In the genomic region with DNA sequence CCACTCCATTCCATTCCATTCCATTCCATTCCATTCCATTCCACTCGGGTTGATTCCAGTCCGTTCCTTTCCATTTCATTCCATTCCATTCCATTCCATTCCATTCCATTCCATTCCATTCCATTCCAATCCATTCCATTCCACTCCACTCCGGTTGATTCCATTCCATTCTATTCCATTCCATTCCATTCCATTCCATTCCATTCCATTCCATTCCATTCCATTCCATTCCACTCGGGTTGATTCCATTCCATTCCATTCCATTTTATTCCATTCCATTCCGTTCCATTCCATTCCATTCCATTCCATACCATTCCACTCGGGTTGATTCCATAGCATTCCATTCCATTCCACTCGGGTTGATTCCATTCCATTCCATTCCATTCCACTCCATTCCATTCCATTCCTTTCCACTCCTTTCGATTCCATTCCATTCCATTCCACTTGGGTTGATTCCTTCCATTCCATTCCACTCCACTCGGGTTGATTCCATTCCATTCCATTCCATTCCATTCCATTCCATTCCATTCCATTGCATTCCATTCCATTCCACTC, we compare ENCODE assay signal across 7 cellular contexts.
DNase-seq lines count a peak whose midpoint lies in the region; ATAC-seq and TF ChIP-seq lines count a peak whose summit lies in the region.
"Not testable (repeated sequence)": the region's sequence is repeated elsewhere in the genome, so short reads cannot be mapped to it uniquely, and the experiment has no call there.

No MANE protein-coding gene starts in this region.

- not testable (repeated sequence) for H3K9ac ChIP-seq in mesendoderm (ENCODE audit: low read length)

- ATAC-seq in GM18907 (IDR thresholded peaks at IDR 0.05; ENCODE audit: unreplicated experiment) (peak; percentile 41), GM21619 (IDR thresholded peaks at IDR 0.05; ENCODE audit: unreplicated experiment) (peak; percentile 28), HG02970 (IDR thresholded peaks at IDR 0.05; ENCODE audit: low FRiP score, unreplicated experiment) (peak; percentile 33), HG03571 (IDR thresholded peaks at IDR 0.05; ENCODE audit: unreplicated experiment) (peak; percentile 30), gastroesophageal sphincter (peak; percentile 47)
- ATAC-seq in activated naive CD8-positive, alpha-beta T cell treated with anti-CD3 and anti-CD28 coated beads, Interleukin-2, amount 50 U/mL, for 24 hours, result peak; percentile 44

- H3K79me2 ChIP-seq in mesendoderm (ENCODE audit: control insufficient read depth, insufficient read depth, low read length), result not testable (repeated sequence)

- not testable (repeated sequence) for H4K8ac ChIP-seq in mesendoderm (ENCODE audit: low read depth, low read length)

- H3K27me3 ChIP-seq in gastroesophageal sphincter; mesendoderm (ENCODE audit: insufficient read depth, low read length, poor library complexity): not testable (repeated sequence)

- H3K56ac ChIP-seq in mesendoderm (ENCODE audit: low read length), result not testable (repeated sequence)

- not testable (repeated sequence) for H3K23ac ChIP-seq in mesendoderm (ENCODE audit: low read length)

- not testable (repeated sequence) for H3K27ac Mint-ChIP-seq in activated naive CD8-positive, alpha-beta T cell treated with anti-CD3 and anti-CD28 coated beads, Interleukin-2, amount 50 U/mL, for 24 hours

- not testable (repeated sequence) for H4K5ac ChIP-seq in mesendoderm (ENCODE audit: low read length)

- not testable (repeated sequence) for H2BK5ac ChIP-seq in mesendoderm (ENCODE audit: low read length)

- H3K18ac ChIP-seq in mesendoderm (ENCODE audit: low read length), result not testable (repeated sequence)

- H3K36me3 ChIP-seq in gastroesophageal sphincter; mesendoderm (ENCODE audit: control insufficient read depth, insufficient read depth, low read length): not testable (repeated sequence)

- not testable (repeated sequence) for H3K79me1 ChIP-seq in mesendoderm (ENCODE audit: low read length)

- H3K9me3 Mint-ChIP-seq in activated naive CD8-positive, alpha-beta T cell treated with anti-CD3 and anti-CD28 coated beads, Interleukin-2, amount 50 U/mL, for 24 hours, result peaks cover 82% of the 10 kb centered on the region

- not testable (repeated sequence) for H3K4me1 Mint-ChIP-seq in activated naive CD8-positive, alpha-beta T cell treated with anti-CD3 and anti-CD28 coated beads, Interleukin-2, amount 50 U/mL, for 24 hours

- not testable (repeated sequence) for H3K27ac ChIP-seq in gastroesophageal sphincter; mesendoderm (ENCODE audit: low read depth, low read length)

- not testable (repeated sequence) for H3K4me3 ChIP-seq in gastroesophageal sphincter; mesendoderm (ENCODE audit: low read length)

- not testable (repeated sequence) for H3K4me1 ChIP-seq in gastroesophageal sphincter; mesendoderm (ENCODE audit: control insufficient read depth, low read depth, low read length)

- not testable (repeated sequence) for H2BK15ac ChIP-seq in mesendoderm (replicated peaks; ENCODE audit: low read depth)

- DNase-seq in activated naive CD8-positive, alpha-beta T cell treated with anti-CD3 and anti-CD28 coated beads, Interleukin-2, amount 50 U/mL, for 24 hours, result not testable (repeated sequence)
- DNase-seq in mesendoderm, result peak; percentile 69

- H3K36me3 Mint-ChIP-seq in activated naive CD8-positive, alpha-beta T cell treated with anti-CD3 and anti-CD28 coated beads, Interleukin-2, amount 50 U/mL, for 24 hours (ENCODE audit: low read depth), result peaks cover 74% of the 10 kb centered on the region

- WGBS in gastroesophageal sphincter (ENCODE audit: low coverage in 1 of 2), 2 donors, result 50 to 53% methylated on average over 7 to 9 of the region's 9 CpGs
- whole genome bisulfite sequencing in mesendoderm (ENCODE audit: extremely low coverage, insufficient coverage, low lambda C conversion rate), result no CpG with 5 or more reads among the region's 9 CpGs

- not testable (repeated sequence) for TF ChIP-seq EP300 in gastroesophageal sphincter (IDR thresholded peaks at IDR 0.05)

- TF ChIP-seq POLR2A in gastroesophageal sphincter (IDR thresholded peaks at IDR 0.05), result not testable (repeated sequence)

- H2BK120ac ChIP-seq in mesendoderm (ENCODE audit: low read depth, low read length), result not testable (repeated sequence)

- not testable (repeated sequence) for H3K4me3 Mint-ChIP-seq in activated naive CD8-positive, alpha-beta T cell treated with anti-CD3 and anti-CD28 coated beads, Interleukin-2, amount 50 U/mL, for 24 hours

- TF ChIP-seq CTCF in gastroesophageal sphincter (IDR thresholded peaks at IDR 0.05), result not testable (repeated sequence)

- not testable (repeated sequence) for H3K27me3 Mint-ChIP-seq in activated naive CD8-positive, alpha-beta T cell treated with anti-CD3 and anti-CD28 coated beads, Interleukin-2, amount 50 U/mL, for 24 hours

- not testable (repeated sequence) for H2AK5ac ChIP-seq in mesendoderm (ENCODE audit: low read length)

- not testable (repeated sequence) for H3K4me2 ChIP-seq in mesendoderm (ENCODE audit: low read length)

- not testable (repeated sequence) for H3K4ac ChIP-seq in mesendoderm (ENCODE audit: low read depth, low read length)

- peaks cover 0 to 62% (median 0%) of the 10 kb centered on the region in 3 donors for H3K9me3 ChIP-seq in gastroesophageal sphincter
